In genomic region chr4:106365613-106366012, GRCh38 we compare ENCODE assay signal across 2 cellular contexts.
TF ChIP-seq lines count a peak whose summit lies in the region.

No MANE protein-coding gene starts in this region.

TF ChIP-seq in HepG2, 621 proteins besides CTCF, POLR2A, EP300 and RAD21 (continues in another document):
- no peak for TF ChIP-seq KDM1A (CRISPR knock-in tag; IDR thresholded peaks at IDR 0.05)
- TF ChIP-seq CEBPG (CRISPR knock-in tag; IDR thresholded peaks at IDR 0.05) = peak; percentile 47; the same call in 1 of the 2 replicates
- no peak for TF ChIP-seq PRDM15 (CRISPR knock-in tag; IDR thresholded peaks at IDR 0.05)
- peak; percentile 59 for TF ChIP-seq GATAD2A (CRISPR knock-in tag; IDR thresholded peaks at IDR 0.05)
- no peak for TF ChIP-seq THYN1 (CRISPR knock-in tag; IDR thresholded peaks at IDR 0.05; ENCODE audit: borderline replicate concordance, low read depth)
- no peak for TF ChIP-seq TBP (CRISPR knock-in tag; IDR thresholded peaks at IDR 0.05)
- no peak for TF ChIP-seq ZNF644 (CRISPR knock-in tag; IDR thresholded peaks at IDR 0.05; ENCODE audit: low read depth)
- TF ChIP-seq SETDB1 (CRISPR knock-in tag; IDR thresholded peaks at IDR 0.05; ENCODE audit: borderline replicate concordance) = no peak
- no peak for TF ChIP-seq PHF8 (CRISPR knock-in tag; IDR thresholded peaks at IDR 0.05)
- no peak for TF ChIP-seq PATZ1 (CRISPR knock-in tag; IDR thresholded peaks at IDR 0.05)
- peak; percentile 71 for TF ChIP-seq ARID5B (CRISPR knock-in tag; IDR thresholded peaks at IDR 0.05)
- peak; percentile 47; the same call in 1 of the 2 replicates for TF ChIP-seq CREM (IDR thresholded peaks at IDR 0.05)
- TF ChIP-seq CREM (CRISPR knock-in tag; IDR thresholded peaks at IDR 0.05) = no peak
- no peak for TF ChIP-seq ZBTB21 (CRISPR knock-in tag; IDR thresholded peaks at IDR 0.05)
- no peak for TF ChIP-seq ZNF737 (CRISPR knock-in tag; IDR thresholded peaks at IDR 0.05; ENCODE audit: borderline replicate concordance)
- TF ChIP-seq RARA (CRISPR knock-in tag; IDR thresholded peaks at IDR 0.05) = peak; percentile 63
- TF ChIP-seq ZNF746 (CRISPR knock-in tag; IDR thresholded peaks at IDR 0.05) = no peak
- TF ChIP-seq ARID3A (IDR thresholded peaks at IDR 0.05; ENCODE audit: low read depth, low read length) = peak; percentile 63; the same call in 1 of the 2 replicates
- no peak for TF ChIP-seq ZNF713 (CRISPR knock-in tag; IDR thresholded peaks at IDR 0.05)

TF ChIP-seq in GM23338, 12 proteins besides CTCF, POLR2A, EP300 and RAD21:
- TF ChIP-seq ZNF462 (CRISPR knock-in tag; IDR thresholded peaks at IDR 0.05) = no peak
- no peak for TF ChIP-seq EZH2phosphoT487 (IDR thresholded peaks at IDR 0.05; ENCODE audit: unreplicated experiment)
- no peak for TF ChIP-seq ETS1 (IDR thresholded peaks at IDR 0.05)
- no peak for TF ChIP-seq POLR2AphosphoS5 (IDR thresholded peaks at IDR 0.05; ENCODE audit: low read depth)
- TF ChIP-seq STAT1 (IDR thresholded peaks at IDR 0.05; ENCODE audit: unreplicated experiment) = no peak
- TF ChIP-seq ZNF331 (CRISPR knock-in tag; IDR thresholded peaks at IDR 0.05; ENCODE audit: low read depth) = no peak
- TF ChIP-seq NANOG (IDR thresholded peaks at IDR 0.05; ENCODE audit: borderline replicate concordance) = no peak
- TF ChIP-seq EZH2 (IDR thresholded peaks at IDR 0.05; ENCODE audit: low read depth, unreplicated experiment) = no peak
- no peak for TF ChIP-seq REST (IDR thresholded peaks at IDR 0.05; ENCODE audit: unreplicated experiment)
- TF ChIP-seq ZNF114 (CRISPR knock-in tag; IDR thresholded peaks at IDR 0.05) = no peak
- TF ChIP-seq CREB1 (CRISPR knock-in tag; IDR thresholded peaks at IDR 0.05; ENCODE audit: low read depth) = no peak
